22 cellular contexts compared by ENCODE assay signal in genomic region chr21:32529679-32530078, GRCh38. TPM values are rescaled to one million over a fixed set of nuclear protein-coding genes. Genes with fewer than 3 reads are reported as not detected.
"Had no signal": no experiment of that assay in that cellular context is flagged by ENCODE, and none has a peak within 500 bp of the region (broad histone marks: within the 10 kb centered on the region; RNA-seq: fewer than 3 reads in every experiment).

No MANE protein-coding gene starts in this region.

- H3K4me3 Mint-ChIP-seq: activated B cell treated with CpG ODN at 0.5 μM for 24 hours; activated CD4-positive, alpha-beta T cell treated with anti-CD3 and anti-CD28 coated beads, Interleukin-2, amount 10 ng/mL, durations not matched to agents 24 days and 14 days; activated naive CD4-positive, alpha-beta T cell treated with anti-CD3 and anti-CD28 coated beads for 36 hours; activated naive CD8-positive, alpha-beta T cell; activated T-cell treated with anti-CD3 and anti-CD28 coated beads, Interleukin-2, amount 50 U/mL, for 4 hours; brain; T-helper 1 cell treated with Interleukin-12 subunit alpha and Interleukin-12 subunit beta and Interleukin-4 antibody, amounts not matched to agents 30 μg/mL and 1 μg/mL, for 36 hours had no signal

- DNase-seq: activated B cell treated with CpG ODN at 0.5 μM for 24 hours; activated CD4-positive, alpha-beta T cell treated with anti-CD3 and anti-CD28 coated beads for 1 hour; activated CD4-positive, alpha-beta T cell treated with anti-CD3 and anti-CD28 coated beads, Interleukin-2, amount 10 ng/mL, durations not matched to agents 24 days and 14 days; activated CD4-positive, alpha-beta T cell treated with anti-CD3 and anti-CD28 coated beads, Interleukin-2, amount 50 U/mL, for 48 hours; activated gamma-delta T cell; activated naive CD4-positive, alpha-beta T cell treated with anti-CD3 and anti-CD28 coated beads for 36 hours; activated T-cell treated with anti-CD3 and anti-CD28 coated beads, Interleukin-2, amount 50 U/mL, for 4 hours; amygdala; Kasumi-1; KBM-7; NCI-H1048; NCI-H146; NCI-H187 treated with DMSO at 0.1 percent for 48 hours; NCI-H2081 treated with DMSO at 0.1 percent for 48 hours; NCI-H446; NCI-H524; PC-3; SHP77 treated with DMSO at 0.1 percent for 48 hours had no signal

- H3K4me1 Mint-ChIP-seq: activated B cell treated with CpG ODN at 0.5 μM for 24 hours; activated CD4-positive, alpha-beta T cell treated with anti-CD3 and anti-CD28 coated beads, Interleukin-2, amount 10 ng/mL, durations not matched to agents 24 days and 14 days had no signal

- ATAC-seq: activated T-cell treated with anti-CD3 and anti-CD28 coated beads, Interleukin-2, amount 50 U/mL, for 4 hours; PC-3 had no signal

- H3K27me3 Mint-ChIP-seq: activated B cell treated with CpG ODN at 0.5 μM for 24 hours; activated CD4-positive, alpha-beta T cell treated with anti-CD3 and anti-CD28 coated beads, Interleukin-2, amount 10 ng/mL, durations not matched to agents 24 days and 14 days; activated naive CD8-positive, alpha-beta T cell had no signal

- H3K27ac Mint-ChIP-seq: activated B cell treated with CpG ODN at 0.5 μM for 24 hours; activated CD4-positive, alpha-beta T cell treated with anti-CD3 and anti-CD28 coated beads, Interleukin-2, amount 10 ng/mL, durations not matched to agents 24 days and 14 days; activated naive CD4-positive, alpha-beta T cell treated with anti-CD3 and anti-CD28 coated beads for 36 hours; activated naive CD8-positive, alpha-beta T cell; brain; T-helper 1 cell treated with Interleukin-12 subunit alpha and Interleukin-12 subunit beta and Interleukin-4 antibody, amounts not matched to agents 30 μg/mL and 1 μg/mL, for 36 hours had no signal

- H3K9me3 Mint-ChIP-seq: activated B cell treated with CpG ODN at 0.5 μM for 24 hours; activated CD4-positive, alpha-beta T cell treated with anti-CD3 and anti-CD28 coated beads, Interleukin-2, amount 10 ng/mL, durations not matched to agents 24 days and 14 days; activated T-cell treated with anti-CD3 and anti-CD28 coated beads, Interleukin-2, amount 50 U/mL, for 4 hours; T-helper 1 cell treated with Interleukin-12 subunit alpha and Interleukin-12 subunit beta and Interleukin-4 antibody, amounts not matched to agents 30 μg/mL and 1 μg/mL, for 36 hours had no signal

RNA-seq across cellular contexts. Expression of gene TCP10L, which starts 55.6 kb away (rescaled TPM):
- total RNA-seq: SK-MEL-5 had no signal
